ENCODE assay signal across 8 cellular contexts in genomic region chr15:81133782-81134461, GRCh38. TPM values are rescaled to one million over a fixed set of nuclear protein-coding genes. Genes with fewer than 3 reads are reported as not detected.
DNase-seq lines count a peak whose midpoint lies in the region; ATAC-seq and TF ChIP-seq lines count a peak whose summit lies in the region.

Gene CFAP161 (plus strand): TSS chr15:81134270. CDS start chr15:81134330, 60 bp downstream.

- TF ChIP-seq EP300 in esophagus muscularis mucosa (IDR thresholded peaks at IDR 0.05): no peak

- H3K4me1 ChIP-seq in esophagus muscularis mucosa: peaks cover 3 to 15% (median 12%) of the 10 kb centered on the region in 4 donors
- no peaks in the 10 kb centered on the region for H3K4me1 ChIP-seq in mucosa of descending colon (ENCODE audit: low read depth)

- DNase-seq in COLO668 (lab: John Stamatoyannopoulos, UW; ENCODE audit: unreplicated experiment): peak; percentile 89
- peak; percentile 71 for DNase-seq in NCI-H1105 (lab: John Stamatoyannopoulos, UW)
- DNase-seq in activated CD4-positive, alpha-beta T cell treated with anti-CD3 and anti-CD28 coated beads, Interleukin-2, amount 50 U/mL, for 48 hours: peak; percentile 50 to 57
- DNase-seq in esophagus muscularis mucosa (ENCODE audit: extremely low spot score): peak; percentile 93
- DNase-seq in mucosa of descending colon: peak; percentile 56 to 69 (median 61)
- peak; percentile 63 for DNase-seq in stimulated activated naive CD8-positive, alpha-beta T cell treated with anti-CD3 and anti-CD28 coated beads, Interleukin-15, Interleukin-2, amounts not matched to agents 100 U/mL and 50 U/mL, for 24 hours

- ATAC-seq in mucosa of descending colon: peak; percentile 57
- peak; percentile 89 for ATAC-seq in stimulated activated naive CD8-positive, alpha-beta T cell treated with anti-CD3 and anti-CD28 coated beads, Interleukin-15, Interleukin-2, amounts not matched to agents 100 U/mL and 50 U/mL, for 24 hours
- no peak for ATAC-seq in GM21381 (IDR thresholded peaks at IDR 0.05; ENCODE audit: unreplicated experiment)
- ATAC-seq in GM18867 (IDR thresholded peaks at IDR 0.05; ENCODE audit: unreplicated experiment): no peak

- peaks cover 0 to 21% (median 0%) of the 10 kb centered on the region in 4 donors for H3K27me3 ChIP-seq in esophagus muscularis mucosa

- 7% methylated on average over 8 of the region's 33 CpGs for WGBS in esophagus muscularis mucosa

- no peak within 1 kb of the TSS for H3K27ac ChIP-seq in esophagus muscularis mucosa (replicated peaks in 1 of 4)

- intact Hi-C loops in esophagus muscularis mucosa (cut with DNase I) (no loop called here), mucosa of descending colon (cut with DNase I, micrococcal nuclease) (no loop called here)

- H3K4me3 ChIP-seq in esophagus muscularis mucosa (peak within 1 kb of the TSS; percentile 35 to 49 (median 43)), mucosa of descending colon (no peak within 1 kb of the TSS)

- TF ChIP-seq CTCF in esophagus muscularis mucosa (IDR thresholded peaks at IDR 0.05) (no peak), mucosa of descending colon (IDR thresholded peaks at IDR 0.05) (no peak)

- no peak for TF ChIP-seq POLR2A in esophagus muscularis mucosa (IDR thresholded peaks at IDR 0.05; ENCODE audit: low read depth)

- no peaks in the 10 kb centered on the region for H3K36me3 ChIP-seq in esophagus muscularis mucosa
- no peaks in the 10 kb centered on the region for H3K36me3 ChIP-seq in mucosa of descending colon (ENCODE audit: low read depth)

- no peaks in the 10 kb centered on the region for H3K9me3 ChIP-seq in esophagus muscularis mucosa
- no peaks in the 10 kb centered on the region for H3K9me3 ChIP-seq in mucosa of descending colon

RNA-seq across cellular contexts. Expression of gene CFAP161, which starts in this region (rescaled TPM):
- total RNA-seq in esophagus muscularis mucosa: under 1 TPM in 2 of 4 donors, not detected in 2; 0.66 to 0.71 TPM
- total RNA-seq in mucosa of descending colon: under 1 TPM in 1 of 3 donors, not detected in 2; 0.54 TPM

Comparison
In these comparisons a context has a peak if more than half of its experiments do, and no peak if none do; other contexts are left out.
1. Peak in DNase-seq and H3K4me3 ChIP-seq in esophagus muscularis mucosa; RNA of the gene not detected or under 1 TPM.
2. Peak in DNase-seq and ATAC-seq in mucosa of descending colon; RNA of the gene not detected or under 1 TPM.